ENCODE assay signal across 13 cellular contexts in the genomic region with DNA sequence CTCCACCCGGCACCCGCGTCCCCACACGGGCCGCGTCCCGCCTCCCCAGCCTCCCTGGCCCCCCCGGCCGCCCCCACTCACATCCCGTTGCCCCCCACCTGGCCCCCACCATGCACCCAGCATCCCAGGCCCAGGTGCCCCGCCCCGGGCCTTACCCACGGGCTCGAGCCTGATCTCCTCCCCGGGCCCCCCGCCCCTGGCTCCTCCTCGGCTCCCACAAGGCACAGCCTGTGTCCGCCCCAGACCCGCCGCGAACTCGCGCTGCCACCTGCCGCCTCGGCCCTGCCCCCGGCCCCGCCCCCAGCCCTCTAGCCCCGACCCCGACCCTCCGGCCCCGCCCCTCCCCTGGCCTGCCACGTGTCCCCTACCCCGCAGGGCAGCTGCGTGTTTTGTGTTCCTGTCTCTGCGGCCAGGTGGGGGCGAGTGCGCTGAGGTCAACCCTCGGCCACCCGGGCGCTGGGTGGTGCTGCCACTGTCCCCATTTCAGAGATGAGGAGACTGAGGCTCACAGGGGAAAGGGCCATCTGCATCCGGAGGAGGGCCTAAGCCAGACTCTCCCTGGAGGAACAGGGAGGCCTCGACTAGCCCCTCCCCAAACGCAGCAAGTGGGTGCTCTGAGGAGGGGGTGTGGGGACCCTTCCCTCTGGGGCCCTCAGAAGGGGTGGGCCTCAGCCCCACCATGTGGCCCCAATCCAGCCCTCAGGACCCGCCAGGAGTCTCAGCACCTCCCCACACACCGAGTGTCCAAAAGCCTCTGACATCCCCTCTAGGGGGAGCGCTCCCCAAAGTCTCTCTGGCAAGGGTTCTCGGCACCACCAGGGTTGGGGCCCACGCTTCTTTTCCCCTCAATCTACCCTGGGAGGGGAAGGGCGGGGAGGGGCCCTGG.
DNase-seq lines count a peak whose midpoint lies in the region; ATAC-seq, FAIRE-seq and TF ChIP-seq lines count a peak whose summit lies in the region.
"Had no signal": no experiment of that assay in that cellular context is flagged by ENCODE, and none has a peak within 500 bp of the region (broad histone marks: within the 10 kb centered on the region; RNA-seq: fewer than 3 reads in every experiment).

No MANE protein-coding gene starts in this region.

- peak overlapping the region; percentile 69 for H3K4me2 ChIP-seq in HepG2 (ENCODE audit: low read depth, low read length)

- TF ChIP-seq EP300 in HepG2 (IDR thresholded peaks at IDR 0.05; ENCODE audit: low read depth in 2 of 2, low read length in 2 of 2): no peak
- no peak for TF ChIP-seq EP300 in HepG2 (CRISPR knock-in tag; IDR thresholded peaks at IDR 0.05; ENCODE audit: borderline replicate concordance)

- in situ Hi-C loops in HepG2 (cut with HindIII; ENCODE audit: extremely low pct_ligation_motif_present, low pct_unique_long_range_greater_than_20kb): loop anchor here (5.0 kb wide), 1 partner anchor 49 kb away; no protein-coding TSS in a partner anchor

- H2AFZ ChIP-seq in HepG2 (ENCODE audit: low read length): no peak overlapping the region

- intact Hi-C loops in cardiac septum (cut with DNase I) (no loop called here), HepG2 (cut with micrococcal nuclease; ENCODE audit: unreplicated experiment) (no loop called here), testis (cut with DNase I; ENCODE audit: low total_unique reads) (no loop called here)

- no peak overlapping the region for H3K4me3 ChIP-seq in right atrium auricular region
- H3K4me3 ChIP-seq in RWPE2 (ENCODE audit: severe bottlenecking): no peak overlapping the region
- peak overlapping the region in 1 of 3 experiments; percentile 57; a peak in 1 of 6 replicates for H3K4me3 ChIP-seq in HepG2 (replicated peaks in 1 of 3; ENCODE audit: insufficient read depth in 1 of 3, low read depth in 2 of 3, low read length in 3 of 3)
- no peak overlapping the region for H3K4me3 ChIP-seq in testis

- FAIRE-seq in HepG2 (lab: Jason Lieb, UNC) (no peak), D721Med (lab: Jason Lieb, UNC) (no peak)
- FAIRE-seq: GM12891 had no signal

- ATAC-seq in RWPE2 (ENCODE audit: low read depth) (no peak), HepG2 (peak; percentile 46), HG02763 (IDR thresholded peaks at IDR 0.05; ENCODE audit: unreplicated experiment) (no peak)

- POLR2A ChIA-PET in HepG2 (lab: Yijun Ruan, JAX): no interaction called here

- H3K36me3 ChIP-seq in right atrium auricular region (no peaks in the 10 kb centered on the region), RWPE2 (ENCODE audit: low read depth) (no peaks in the 10 kb centered on the region), HepG2 (replicated peaks in 1 of 2; ENCODE audit: control insufficient read depth in 1 of 2, insufficient read depth in 2 of 2, low read length in 2 of 2) (no peaks in the 10 kb centered on the region), testis (ENCODE audit: low read depth, missing control alignments) (no peaks in the 10 kb centered on the region)

- CTCF ChIA-PET in HepG2 (lab: Yijun Ruan, JAX; ENCODE audit: low intra/inter-chr PET ratio, low total read pairs): no interaction called here

- TF ChIP-seq POLR2A in HepG2 (IDR thresholded peaks at IDR 0.05; ENCODE audit: insufficient read depth in 1 of 2, low read depth in 2 of 2, low read length in 2 of 2) (no peak), testis (IDR thresholded peaks at IDR 0.05) (no peak)

- no peak overlapping the region for H3K27ac ChIP-seq in right atrium auricular region
- no peak overlapping the region for H3K27ac ChIP-seq in RWPE2 (ENCODE audit: poor library complexity, severe bottlenecking)
- no peak overlapping the region for H3K27ac ChIP-seq in HepG2 (ENCODE audit: extremely low read length, insufficient read depth, low read length)
- no peak overlapping the region for H3K27ac ChIP-seq in testis

- no peak overlapping the region for H3K9ac ChIP-seq in HepG2 (ENCODE audit: insufficient read depth, low read depth, low read length)

- H3K79me2 ChIP-seq in HepG2 (ENCODE audit: insufficient read depth, low read length): no peaks in the 10 kb centered on the region

- TF ChIP-seq RAD21 in HepG2 (CRISPR knock-in tag; IDR thresholded peaks at IDR 0.05): no peak

- no peak for TF ChIP-seq CTCF in right atrium auricular region (IDR thresholded peaks at IDR 0.05)
- no peak for TF ChIP-seq CTCF in RWPE2 (IDR thresholded peaks at IDR 0.05; ENCODE audit: poor library complexity, severe bottlenecking)
- TF ChIP-seq CTCF in HepG2 (CRISPR knock-in tag; IDR thresholded peaks at IDR 0.05): peak; percentile 56
- no peak for TF ChIP-seq CTCF in testis (IDR thresholded peaks at IDR 0.05)
- no peak for TF ChIP-seq CTCF in D721Med (IDR thresholded peaks at IDR 0.05; ENCODE audit: insufficient read depth, missing control alignments)

- H4K20me1 ChIP-seq in HepG2 (ENCODE audit: insufficient read depth, low read length): no peaks in the 10 kb centered on the region

- H3K4me1 ChIP-seq in right atrium auricular region (no peaks in the 10 kb centered on the region), RWPE2 (ENCODE audit: insufficient read depth, poor library complexity, severe bottlenecking) (no peaks in the 10 kb centered on the region), HepG2 (ENCODE audit: insufficient read depth, low read length) (peaks cover 31% of the 10 kb centered on the region), testis (no peaks in the 10 kb centered on the region)

- DNase-seq in cardiac septum (ENCODE audit: low spot score): peak; percentile 61
- no peak for DNase-seq in right atrium auricular region (ENCODE audit: low spot score)
- peak; percentile 87 for DNase-seq in RWPE2 (ENCODE audit: low spot score)
- peak; percentile 55 for DNase-seq in HepG2 (ENCODE audit: low spot score)
- peak; percentile 12 for DNase-seq in testis
- no peak for DNase-seq in D721Med (ENCODE audit: insufficient read length, low spot score)
- no peak for DNase-seq in effector CD4-positive, alpha-beta T cell
- DNase-seq: activated gamma-delta T cell treated with Interleukin-2 at 50 U/mL for 16 hours, immature natural killer cell, NCI-H1417, NCI-H510A had no signal

- no peaks in the 10 kb centered on the region for H3K9me3 ChIP-seq in right atrium auricular region
- H3K9me3 ChIP-seq in RWPE2 (ENCODE audit: severe bottlenecking): no peaks in the 10 kb centered on the region
- H3K9me3 ChIP-seq in HepG2 (ENCODE audit: low read length): no peaks in the 10 kb centered on the region
- H3K9me3 ChIP-seq in testis: no peaks in the 10 kb centered on the region

- peaks cover 3 to 14% of the 10 kb centered on the region in 2 donors for H3K27me3 ChIP-seq in right atrium auricular region
- peaks cover 38% of the 10 kb centered on the region for H3K27me3 ChIP-seq in RWPE2 (ENCODE audit: insufficient read depth, poor library complexity, severe bottlenecking)
- no peaks in the 10 kb centered on the region; a peak in 1 of 5 replicates for H3K27me3 ChIP-seq in HepG2 (ENCODE audit: control insufficient read depth in 1 of 2, insufficient read depth in 2 of 2, low read length in 2 of 2)
- H3K27me3 ChIP-seq in testis: no peaks in the 10 kb centered on the region

- no TSS peak for BruUV-seq in HepG2 (replicated peaks; lab: Mats Ljungman, UMichigan)

- 23% methylated on average over 40 of the region's 49 CpGs for WGBS in HepG2 (ENCODE audit: low lambda C conversion rate)
- 31 to 53% methylated on average over 3 to 26 of the region's 49 CpGs for WGBS in testis, 2 donors

TF ChIP-seq in HepG2, 621 proteins besides CTCF, POLR2A, EP300 and RAD21 (continues in another document):
- no peak for TF ChIP-seq ZNF292 (CRISPR knock-in tag; IDR thresholded peaks at IDR 0.05; ENCODE audit: borderline replicate concordance, low read depth)
- TF ChIP-seq NONO (IDR thresholded peaks at IDR 0.05): no peak
- peak; percentile 56; the same call in 1 of the 2 replicates for TF ChIP-seq NONO (CRISPR knock-in tag; conservative IDR thresholded peaks at IDR 0.05)
- TF ChIP-seq HHEX (CRISPR knock-in tag; IDR thresholded peaks at IDR 0.05): no peak
- TF ChIP-seq, protein P1, sequence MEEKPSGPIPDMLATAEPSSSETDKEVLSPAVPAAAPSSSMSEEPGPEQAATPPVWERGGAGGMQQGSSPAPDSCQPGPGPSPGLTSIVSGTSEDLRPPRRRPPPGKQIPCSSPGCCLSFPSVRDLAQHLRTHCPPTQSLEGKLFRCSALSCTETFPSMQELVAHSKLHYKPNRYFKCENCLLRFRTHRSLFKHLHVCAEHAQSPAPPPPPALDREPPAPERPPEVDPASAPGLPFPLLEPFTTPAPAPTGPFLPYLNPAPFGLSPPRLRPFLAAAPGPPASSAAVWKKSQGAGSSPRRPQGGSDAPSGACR (CRISPR knock-in tag; IDR thresholded peaks at IDR 0.05): no peak
- no peak for TF ChIP-seq AGO2 (optimal IDR thresholded peaks at IDR 0.05; ENCODE audit: low read depth, low read length)
- TF ChIP-seq, protein P2, sequence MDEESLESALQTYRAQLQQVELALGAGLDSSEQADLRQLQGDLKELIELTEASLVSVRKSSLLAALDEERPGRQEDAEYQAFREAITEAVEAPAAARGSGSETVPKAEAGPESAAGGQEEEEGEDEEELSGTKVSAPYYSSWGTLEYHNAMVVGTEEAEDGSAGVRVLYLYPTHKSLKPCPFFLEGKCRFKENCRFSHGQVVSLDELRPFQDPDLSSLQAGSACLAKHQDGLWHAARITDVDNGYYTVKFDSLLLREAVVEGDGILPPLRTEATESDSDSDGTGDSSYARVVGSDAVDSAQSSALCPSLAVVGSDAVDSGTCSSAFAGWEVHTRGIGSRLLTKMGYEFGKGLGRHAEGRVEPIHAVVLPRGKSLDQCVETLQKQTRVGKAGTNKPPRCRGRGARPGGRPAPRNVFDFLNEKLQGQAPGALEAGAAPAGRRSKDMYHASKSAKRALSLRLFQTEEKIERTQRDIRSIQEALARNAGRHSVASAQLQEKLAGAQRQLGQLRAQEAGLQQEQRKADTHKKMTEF (CRISPR knock-in tag; IDR thresholded peaks at IDR 0.05): peak; percentile 35; the same call in 1 of the 2 replicates
- no peak for TF ChIP-seq ETV5 (CRISPR knock-in tag; IDR thresholded peaks at IDR 0.05; ENCODE audit: borderline replicate concordance)
- TF ChIP-seq FOSL1 (CRISPR knock-in tag; IDR thresholded peaks at IDR 0.05; ENCODE audit: borderline replicate concordance): no peak
- no peak for TF ChIP-seq FOXA1 (IDR thresholded peaks at IDR 0.05)
- peak; percentile 29 for TF ChIP-seq FOXA1 (CRISPR knock-in tag; IDR thresholded peaks at IDR 0.05)
- TF ChIP-seq ZNF3 (CRISPR knock-in tag; IDR thresholded peaks at IDR 0.05): no peak
- no peak for TF ChIP-seq ZNF205 (CRISPR knock-in tag; IDR thresholded peaks at IDR 0.05)
- TF ChIP-seq, protein P3, sequence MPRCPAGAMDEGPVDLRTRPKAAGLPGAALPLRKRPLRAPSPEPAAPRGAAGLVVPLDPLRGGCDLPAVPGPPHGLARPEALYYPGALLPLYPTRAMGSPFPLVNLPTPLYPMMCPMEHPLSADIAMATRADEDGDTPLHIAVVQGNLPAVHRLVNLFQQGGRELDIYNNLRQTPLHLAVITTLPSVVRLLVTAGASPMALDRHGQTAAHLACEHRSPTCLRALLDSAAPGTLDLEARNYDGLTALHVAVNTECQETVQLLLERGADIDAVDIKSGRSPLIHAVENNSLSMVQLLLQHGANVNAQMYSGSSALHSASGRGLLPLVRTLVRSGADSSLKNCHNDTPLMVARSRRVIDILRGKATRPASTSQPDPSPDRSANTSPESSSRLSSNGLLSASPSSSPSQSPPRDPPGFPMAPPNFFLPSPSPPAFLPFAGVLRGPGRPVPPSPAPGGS (CRISPR knock-in tag; IDR thresholded peaks at IDR 0.05): no peak

Comparison
In these comparisons a context has a peak if more than half of its experiments do, and no peak if none do; other contexts are left out.
1. DNase-seq: peak in cardiac septum (single experiment), RWPE2 (single experiment), HepG2 (single experiment) and testis (single experiment); none in right atrium auricular region (single experiment), D721Med (single experiment) and effector CD4-positive, alpha-beta T cell (single experiment).